ENCODE assay signal across 23 cellular contexts in genomic region chr15:92944946-92945521, GRCh38. TPM values are rescaled to one million over a fixed set of nuclear protein-coding genes. Genes with fewer than 3 reads are reported as not detected.
DNase-seq lines count a peak whose midpoint lies in the region; ATAC-seq and TF ChIP-seq lines count a peak whose summit lies in the region.
"Had no signal": no experiment of that assay in that cellular context is flagged by ENCODE, and none has a peak within 500 bp of the region (broad histone marks: within the 10 kb centered on the region; RNA-seq: fewer than 3 reads in every experiment).

No MANE protein-coding gene starts in this region.

- H3K4me1 Mint-ChIP-seq in activated T-cell treated with anti-CD3 and anti-CD28 coated beads, Interleukin-2, amount 50 U/mL, for 24 hours (ENCODE audit: low read depth) = peaks cover 24% of the 10 kb centered on the region
- peaks cover 18% of the 10 kb centered on the region for H3K4me1 Mint-ChIP-seq in activated T-cell treated with anti-CD3 and anti-CD28 coated beads, Interleukin-2, amount 50 U/mL, for 4 hours (ENCODE audit: low read depth)
- H3K4me1 Mint-ChIP-seq in Caco-2 (ENCODE audit: low read depth, unreplicated experiment) (peaks cover 10% of the 10 kb centered on the region), brain (peaks cover 6% of the 10 kb centered on the region), nephron progenitor cell (no peaks in the 10 kb centered on the region)
- H3K4me1 Mint-ChIP-seq: CD14-positive monocyte had no signal

- no peak for ATAC-seq in activated T-cell treated with anti-CD3 and anti-CD28 coated beads, Interleukin-2, amount 50 U/mL, for 4 hours
- no peak for ATAC-seq in GM21825 (IDR thresholded peaks at IDR 0.05; ENCODE audit: unreplicated experiment)
- ATAC-seq: body of pancreas, esophagus mucosa, PC-3 had no signal

- POLR2A ChIA-PET in Caco-2 (lab: Charles Lee) = no interaction called here

- peaks cover 97% of the 10 kb centered on the region for H3K36me3 Mint-ChIP-seq in activated T-cell treated with anti-CD3 and anti-CD28 coated beads, Interleukin-2, amount 50 U/mL, for 24 hours (ENCODE audit: low read depth)
- peaks cover 75% of the 10 kb centered on the region for H3K36me3 Mint-ChIP-seq in activated T-cell treated with anti-CD3 and anti-CD28 coated beads, Interleukin-2, amount 50 U/mL, for 4 hours (ENCODE audit: insufficient read depth)
- H3K36me3 Mint-ChIP-seq in Caco-2 (ENCODE audit: insufficient read depth, unreplicated experiment) (peaks cover 97% of the 10 kb centered on the region), brain (peaks cover 95% of the 10 kb centered on the region), nephron progenitor cell (ENCODE audit: low read depth) (peaks cover 94% of the 10 kb centered on the region)

- H3K9me3 ChIP-seq in Caco-2 = peaks cover 29% of the 10 kb centered on the region
- H3K9me3 ChIP-seq in ascending aorta = peaks cover 16 to 25% of the 10 kb centered on the region in 2 donors

- H3K27ac Mint-ChIP-seq in activated T-cell treated with anti-CD3 and anti-CD28 coated beads, Interleukin-2, amount 50 U/mL, for 24 hours = peak overlapping the region; percentile 9
- peak overlapping the region; percentile 0 for H3K27ac Mint-ChIP-seq in Caco-2 (ENCODE audit: unreplicated experiment)
- H3K27ac Mint-ChIP-seq in brain = peak overlapping the region in 4 of 5 experiments; percentile 1 to 64 (median 29)
- peak overlapping the region; percentile 13 for H3K27ac Mint-ChIP-seq in nephron progenitor cell

- H3K27me3 Mint-ChIP-seq in activated T-cell treated with anti-CD3 and anti-CD28 coated beads, Interleukin-2, amount 50 U/mL, for 24 hours = no peaks in the 10 kb centered on the region
- no peaks in the 10 kb centered on the region for H3K27me3 Mint-ChIP-seq in activated T-cell treated with anti-CD3 and anti-CD28 coated beads, Interleukin-2, amount 50 U/mL, for 4 hours (ENCODE audit: low read depth)
- H3K27me3 Mint-ChIP-seq in Caco-2 (ENCODE audit: insufficient read depth, unreplicated experiment) (no peaks in the 10 kb centered on the region), brain (peaks cover 3% of the 10 kb centered on the region), nephron progenitor cell (ENCODE audit: low read depth, poor library complexity) (peaks cover 4% of the 10 kb centered on the region)

- intact Hi-C loops in Caco-2 (cut with micrococcal nuclease; ENCODE audit: unreplicated experiment) = no loop called here
- intact Hi-C loops in ascending aorta (cut with DNase I) = loop anchor here (5.0 kb wide), 1 partner anchor 62 kb away; no protein-coding TSS in a partner anchor

- H3K9me3 Mint-ChIP-seq in activated T-cell treated with anti-CD3 and anti-CD28 coated beads, Interleukin-2, amount 50 U/mL, for 24 hours = peaks cover 31% of the 10 kb centered on the region
- H3K9me3 Mint-ChIP-seq in activated T-cell treated with anti-CD3 and anti-CD28 coated beads, Interleukin-2, amount 50 U/mL, for 4 hours = peaks cover 34% of the 10 kb centered on the region
- H3K9me3 Mint-ChIP-seq in Caco-2 (ENCODE audit: unreplicated experiment) (peaks cover 50% of the 10 kb centered on the region), brain (peaks cover 31 to 39% (median 38%) of the 10 kb centered on the region in 5 experiments), nephron progenitor cell (peaks cover 49% of the 10 kb centered on the region)

- BruUV-seq in Caco-2 (replicated peaks; lab: Mats Ljungman, UMichigan) = no TSS peak

- H3K27ac ChIP-seq in ascending aorta = no peak overlapping the region
- H3K27ac ChIP-seq: right lobe of liver, vagina had no signal

- H3K4me3 Mint-ChIP-seq in activated T-cell treated with anti-CD3 and anti-CD28 coated beads, Interleukin-2, amount 50 U/mL, for 24 hours = no peak overlapping the region
- no peak overlapping the region for H3K4me3 Mint-ChIP-seq in activated T-cell treated with anti-CD3 and anti-CD28 coated beads, Interleukin-2, amount 50 U/mL, for 4 hours
- H3K4me3 Mint-ChIP-seq in Caco-2 (ENCODE audit: unreplicated experiment) (peak overlapping the region; percentile 18), brain (no peak overlapping the region), nephron progenitor cell (no peak overlapping the region)
- H3K4me3 Mint-ChIP-seq: CD14-positive monocyte had no signal

- TF ChIP-seq CTCF in Caco-2 (IDR thresholded peaks at IDR 0.05; ENCODE audit: insufficient read depth in 1 of 2, low read depth in 1 of 2, low read length in 1 of 2, severe bottlenecking in 1 of 2, unreplicated experiment in 1 of 2) (no peak), brain (conservative IDR thresholded peaks at IDR 0.05) (no peak), nephron progenitor cell (IDR thresholded peaks at IDR 0.05) (no peak), ascending aorta (IDR thresholded peaks at IDR 0.05) (no peak)

- H3K36me3 ChIP-seq in Caco-2 (ENCODE audit: control insufficient read depth, insufficient read depth, low read length) (peaks cover 3% of the 10 kb centered on the region), ascending aorta (peaks cover 79 to 96% of the 10 kb centered on the region in 2 donors)

- H3K4me1 ChIP-seq in Caco-2 = 0 out of 2 replicates have a peak, but pooled peaks cover 4% of the 10 kb centered on the region
- H3K4me1 ChIP-seq in ascending aorta = no peaks in the 10 kb centered on the region
- H3K4me1 ChIP-seq: right lobe of liver, vagina had no signal

- no peaks in the 10 kb centered on the region for H3K27me3 ChIP-seq in Caco-2 (replicated peaks; ENCODE audit: control insufficient read depth, insufficient read depth, low read length)
- H3K27me3 ChIP-seq in ascending aorta = no peaks in the 10 kb centered on the region
- H3K27me3 ChIP-seq: body of pancreas, dorsolateral prefrontal cortex, right lobe of liver, vagina had no signal

- CTCF ChIA-PET in Caco-2 (lab: Charles Lee) = no interaction called here

- H3K4me3 ChIP-seq in Caco-2 (ENCODE audit: low read depth, low read length) = no peak overlapping the region
- no peak overlapping the region for H3K4me3 ChIP-seq in ascending aorta
- H3K4me3 ChIP-seq: body of pancreas, dorsolateral prefrontal cortex, right lobe of liver, vagina had no signal

- no peak for DNase-seq in activated T-cell treated with anti-CD3 and anti-CD28 coated beads, Interleukin-2, amount 50 U/mL, for 24 hours
- DNase-seq in activated T-cell treated with anti-CD3 and anti-CD28 coated beads, Interleukin-2, amount 50 U/mL, for 4 hours = no peak
- DNase-seq in Caco-2 = no peak
- no peak for DNase-seq in nephron progenitor cell
- DNase-seq in ascending aorta (ENCODE audit: low spot score in 2 of 2) = no peak
- DNase-seq in NCI-H446 (lab: John Stamatoyannopoulos, UW) = no peak
- DNase-seq: activated CD4-positive, alpha-beta T cell treated with anti-CD3 and anti-CD28 coated beads, Interleukin-2, amount 50 U/mL, for 4 hours; body of pancreas; dorsolateral prefrontal cortex; glutamatergic neuron; Kasumi-1; NCI-H1417; NCI-H2171 treated with DMSO at 0.1 percent for 48 hours; NCI-H82; PC-3; right lobe of liver; stimulated activated CD4-positive, alpha-beta T cell treated with anti-CD3 and anti-CD28 coated beads, Interleukin-1b, Interleukin-23, amount 100 ng/mL, for 48 hours; substantia nigra had no signal

RNA-seq across cellular contexts. Expression of gene CHD2, which starts 44.9 kb away (rescaled TPM):
- total RNA-seq in activated T-cell treated with anti-CD3 and anti-CD28 coated beads, Interleukin-2, amount 50 U/mL, for 4 hours = 10 to 100 TPM; 58.0 to 67.7 (median 59.7) TPM
- total RNA-seq in Caco-2 (2022) = 85.0 and 108 TPM in 2 replicates
- polyA plus RNA-seq in brain (ENCODE audit: insufficient read depth, low read depth, low replicate concordance) = 28.2 TPM
- total RNA-seq in ascending aorta = 61.2 TPM
